Comparison of ENCODE assay signal across 8 cellular contexts in the genomic region with DNA sequence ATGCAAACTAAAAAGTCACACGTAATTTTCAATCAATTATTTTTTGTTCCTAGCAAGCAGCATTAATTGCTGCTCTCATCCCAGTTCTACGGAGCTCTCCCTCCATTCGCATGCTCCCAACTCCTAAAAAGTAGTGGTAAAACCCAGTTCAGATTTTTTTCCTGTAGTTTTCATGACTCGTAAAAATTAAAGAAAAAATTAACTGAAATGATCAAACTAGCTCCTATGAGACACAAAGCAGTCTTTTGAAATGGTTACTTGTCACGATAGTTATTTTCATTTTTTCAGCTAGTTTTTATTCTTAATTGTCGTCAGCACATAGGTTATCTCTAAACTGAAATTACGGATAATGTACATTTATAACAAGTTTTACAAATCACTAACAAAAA. TPM values are rescaled to one million over a fixed set of nuclear protein-coding genes. Genes with fewer than 3 reads are reported as not detected.
DNase-seq lines count a peak whose midpoint lies in the region; ATAC-seq and TF ChIP-seq lines count a peak whose summit lies in the region.

No MANE protein-coding gene starts in this region.

- no peak for DNase-seq in GM23248
- no peak for DNase-seq in SK-N-MC (ENCODE audit: low read depth, low spot score)
- DNase-seq in fibroblast of the aortic adventitia (ENCODE audit: low read depth) = no peak
- DNase-seq in sigmoid colon = no peak
- no peak for DNase-seq in EL
- no peak for DNase-seq in Ammon's horn (ENCODE audit: low spot score)
- DNase-seq in nucleus accumbens (lab: John Stamatoyannopoulos, UW) = no peak

- H3K4me1 ChIP-seq in GM23248 (ENCODE audit: insufficient read depth) (peaks cover 35% of the 10 kb centered on the region), sigmoid colon (peaks cover 0 to 55% (median 51%) of the 10 kb centered on the region in 4 donors)

- intact Hi-C loops in sigmoid colon (cut with DNase I) = loop anchor here (2.0 to 5.0 kb wide), 3 partner anchors 106 to 166 kb away; no protein-coding TSS in a partner anchor

- no peak overlapping the region for H2AFZ ChIP-seq in GM23248

- WGBS in GM23248 (ENCODE audit: low coverage in 1 of 2, low lambda C conversion rate in 2 of 2, missing lambda C conversion rate in 2 of 2), 2 experiments = 1 to 2% methylated on average over 7 of the region's 7 CpGs
- WGBS in sigmoid colon, 2 donors = 0% methylated on average over 7 of the region's 7 CpGs

- ATAC-seq in GM18519 (IDR thresholded peaks at IDR 0.05; ENCODE audit: low FRiP score, unreplicated experiment) = no peak

- peaks cover 43% of the 10 kb centered on the region for H4K20me1 ChIP-seq in GM23248 (ENCODE audit: insufficient read depth)

- TF ChIP-seq CTCF in fibroblast of the aortic adventitia (IDR thresholded peaks at IDR 0.05; ENCODE audit: insufficient read depth, low read length) (no peak), sigmoid colon (IDR thresholded peaks at IDR 0.05) (no peak)

- H3K27me3 ChIP-seq in GM23248 (replicated peaks; ENCODE audit: insufficient read depth) (no peaks in the 10 kb centered on the region), sigmoid colon (no peaks in the 10 kb centered on the region)

- H3K9me3 ChIP-seq in GM23248 (ENCODE audit: low read depth) (no peaks in the 10 kb centered on the region), SK-N-MC (ENCODE audit: low read depth, low read length) (no peaks in the 10 kb centered on the region), sigmoid colon (no peaks in the 10 kb centered on the region)

- H3K9ac ChIP-seq in GM23248 (peak overlapping the region; percentile 98), SK-N-MC (ENCODE audit: insufficient read length) (peak overlapping the region; percentile 100)

- H3F3A ChIP-seq in GM23248 (ENCODE audit: insufficient read depth) = peaks cover 61% of the 10 kb centered on the region

- no peaks in the 10 kb centered on the region for H3K9me2 ChIP-seq in GM23248 (ENCODE audit: insufficient read depth)

- no peak for TF ChIP-seq EP300 in sigmoid colon (IDR thresholded peaks at IDR 0.05)

- H3K4me3 ChIP-seq in GM23248 = peak overlapping the region; percentile 86
- peak overlapping the region; percentile 99 for H3K4me3 ChIP-seq in SK-N-MC
- peak overlapping the region; percentile 99 for H3K4me3 ChIP-seq in fibroblast of the aortic adventitia (ENCODE audit: low read depth, low read length)
- peak overlapping the region; percentile 83 to 98 (median 94) for H3K4me3 ChIP-seq in sigmoid colon

- peak overlapping the region; percentile 90 for H3K4me2 ChIP-seq in GM23248 (ENCODE audit: unreplicated experiment)

- in situ Hi-C loops in GM23248 (cut with MboI) = loop anchor here (10.0 kb wide), 1 partner anchor 966 kb away; a partner anchor contains a TSS

- H3K36me3 ChIP-seq in GM23248 (ENCODE audit: low read depth) = peaks cover 53% of the 10 kb centered on the region
- H3K36me3 ChIP-seq in SK-N-MC (ENCODE audit: insufficient read depth, low read length) = peaks cover 73% of the 10 kb centered on the region
- H3K36me3 ChIP-seq in sigmoid colon = peaks cover 25 to 40% (median 27%) of the 10 kb centered on the region in 4 donors

- H3K79me2 ChIP-seq in GM23248 (ENCODE audit: insufficient read depth) = peaks cover 90% of the 10 kb centered on the region

- no peak for TF ChIP-seq POLR2A in sigmoid colon (IDR thresholded peaks at IDR 0.05)

- H3K27ac ChIP-seq in GM23248 = peak overlapping the region; percentile 95
- 0 out of 2 replicates have a peak overlapping the region, but pooled peaks have one; percentile 3 for H3K27ac ChIP-seq in SK-N-MC
- peak overlapping the region; percentile 97 to 99 (median 98) for H3K27ac ChIP-seq in sigmoid colon

RNA-seq across cellular contexts. Expression of a gene that starts 1.8 kb away (rescaled TPM):
- 125 and 134 TPM in 2 replicates for total RNA-seq in GM23248 (2014; rRNA removed; shearing (Covaris generic))
- polyA plus RNA-seq in GM23248 (2016; fragmentation: Nextera tagmentation; extraction: Ambion mirVana) = 493 and 529 TPM in 2 replicates
- total RNA-seq in fibroblast of the aortic adventitia (ENCODE audit: low replicate concordance) = 141 and 234 TPM in 2 replicates
- 100 to 1,000 TPM; 141 to 208 (median 181) TPM for total RNA-seq in sigmoid colon
- 100 to 1,000 TPM; 437 to 885 (median 514) TPM for polyA plus RNA-seq in sigmoid colon

RNA-seq across cellular contexts. Expression of a gene that starts 2.8 kb away (rescaled TPM):
- total RNA-seq in GM23248 (2014; rRNA removed; shearing (Covaris generic)) = 109 and 122 TPM in 2 replicates
- polyA plus RNA-seq in GM23248 (2016; fragmentation: Nextera tagmentation; extraction: Ambion mirVana) (71.1 and 73.3 TPM in 2 replicates), sigmoid colon (100 to 1,000 TPM in 1 of 3 donors, 10 to 100 TPM in 2; 93.6 to 101 (median 94.9) TPM)
- total RNA-seq in fibroblast of the aortic adventitia (ENCODE audit: low replicate concordance) (160 and 225 TPM in 2 replicates), sigmoid colon (10 to 100 TPM; 58.1 to 97.1 (median 88.3) TPM)

RNA-seq across cellular contexts. Expression of a gene that starts 46.8 kb away (rescaled TPM):
- 0.76 and 1.4 TPM in 2 replicates for total RNA-seq in GM23248 (2014; rRNA removed; shearing (Covaris generic))
- 0.41 and 0.70 TPM in 2 replicates for polyA plus RNA-seq in GM23248 (2016; fragmentation: Nextera tagmentation; extraction: Ambion mirVana)
- total RNA-seq in fibroblast of the aortic adventitia (ENCODE audit: low replicate concordance) = 0.18 and 1.2 TPM in 2 replicates
- 1 to 10 TPM in 3 of 4 donors, under 1 TPM in 1; 0.55 to 2.1 (median 1.7) TPM for total RNA-seq in sigmoid colon
- polyA plus RNA-seq in sigmoid colon = 10 to 100 TPM in 1 of 3 donors, 1 to 10 TPM in 1, under 1 TPM in 1; 0.60 to 15.0 (median 2.3) TPM

Comparison
In these comparisons a context has a peak if more than half of its experiments do, and no peak if none do; other contexts are left out.
1. H3K27ac ChIP-seq: peak in every context shown above with its lines; median percentile 98 in sigmoid colon; 95 in GM23248; 3 in SK-N-MC.